In genomic region chr9:117414220-117414905, GRCh38 we compare ENCODE assay signal across 8 cellular contexts. TPM values are rescaled to one million over a fixed set of nuclear protein-coding genes. Genes with fewer than 3 reads are reported as not detected.
DNase-seq lines count a peak whose midpoint lies in the region; ATAC-seq and TF ChIP-seq lines count a peak whose summit lies in the region.

No MANE protein-coding gene starts in this region.

- H3K27me3 Mint-ChIP-seq in CD14-positive monocyte (ENCODE audit: low read depth in 3 of 3) = peaks cover 40 to 48% (median 42%) of the 10 kb centered on the region in 3 donors
- peaks cover 22 to 31% of the 10 kb centered on the region in 2 donors for H3K27me3 Mint-ChIP-seq in CD8-positive, alpha-beta memory T cell

- in situ Hi-C loops in GM13976 (cut with MboI; ENCODE audit: low sequenced_read_pairs, unreplicated experiment) = loop anchor here (25.0 kb wide), 1 partner anchor 677 kb away; no protein-coding TSS in a partner anchor
- in situ Hi-C loops in Panc1 (cut with HindIII; ENCODE audit: low pct_unique_long_range_greater_than_20kb, low sequenced_read_pairs) = no loop called here

- POLR2A ChIA-PET in Panc1 (lab: Charles Lee) = no interaction called here
- POLR2A ChIA-PET in CD8-positive, alpha-beta memory T cell (lab: Charles Lee) = no interaction called here

- H3K9me3 Mint-ChIP-seq in CD14-positive monocyte = peaks cover 0 to 14% (median 2%) of the 10 kb centered on the region in 7 donors
- H3K9me3 Mint-ChIP-seq in CD8-positive, alpha-beta memory T cell = peaks cover 3 to 12% (median 6%) of the 10 kb centered on the region in 5 donors

- H3K4me1 ChIP-seq in Panc1 (ENCODE audit: control insufficient read depth, insufficient read depth, low read length) = no peaks in the 10 kb centered on the region
- H3K4me1 ChIP-seq in heart right ventricle = peaks cover 0 to 26% (median 11%) of the 10 kb centered on the region in 9 donors
- no peaks in the 10 kb centered on the region for H3K4me1 ChIP-seq in psoas muscle
- H3K4me1 ChIP-seq in CD8-positive, alpha-beta memory T cell (ENCODE audit: insufficient read depth, low read length) = no peaks in the 10 kb centered on the region

- DNase-seq in GM13976 (ENCODE audit: low spot score) (peak; percentile 43), Panc1 (ENCODE audit: low read depth, low spot score) (no peak), heart right ventricle (peak in 1 of 2 donors; percentile 25), psoas muscle (peak; percentile 25 to 62), CD14-positive monocyte (ENCODE audit: low spot score) (no peak)
- DNase-seq in CD8-positive, alpha-beta memory T cell = no peak

- H3K27ac Mint-ChIP-seq in CD14-positive monocyte = no peak overlapping the region
- H3K27ac Mint-ChIP-seq in CD8-positive, alpha-beta memory T cell = no peak overlapping the region

- intact Hi-C loops in Panc1 (cut with micrococcal nuclease; ENCODE audit: unreplicated experiment) (no loop called here), heart right ventricle (cut with DNase I) (loop anchor here in 4 of 10 donors (5.0 to 10.0 kb wide), 3 partner anchors 167 to 680 kb away; no protein-coding TSS in a partner anchor), psoas muscle (cut with DNase I) (loop anchor here (5.0 to 10.0 kb wide), 2 partner anchors 340 to 677 kb away; no protein-coding TSS in a partner anchor), CD14-positive monocyte (cut with micrococcal nuclease) (no loop called here)

- peaks cover 2% of the 10 kb centered on the region for H3K27me3 ChIP-seq in Panc1 (ENCODE audit: control insufficient read depth, insufficient read depth, low read length)
- peaks cover 13 to 88% (median 79%) of the 10 kb centered on the region in 7 donors for H3K27me3 ChIP-seq in heart right ventricle
- H3K27me3 ChIP-seq in psoas muscle (ENCODE audit: insufficient read depth in 3 of 3, low read length in 2 of 3) = peaks cover 9 to 68% (median 13%) of the 10 kb centered on the region in 3 donors
- H3K27me3 ChIP-seq in CD8-positive, alpha-beta memory T cell (ENCODE audit: insufficient read depth, low read length, poor library complexity, severe bottlenecking) = peaks cover 9% of the 10 kb centered on the region

- ATAC-seq in Panc1 = peak; percentile 77
- ATAC-seq in heart right ventricle = peak in 6 of 8 donors; percentile 21 to 56 (median 26)
- peak; percentile 34 to 66 (median 47) for ATAC-seq in psoas muscle
- ATAC-seq in HG03439 (IDR thresholded peaks at IDR 0.05; ENCODE audit: unreplicated experiment) = no peak
- ATAC-seq in HG03039 (IDR thresholded peaks at IDR 0.05; ENCODE audit: unreplicated experiment) = no peak

- no TSS peak for BruUV-seq in Panc1 (replicated peaks; lab: Mats Ljungman, UMichigan)

- no peaks in the 10 kb centered on the region for H3K36me3 ChIP-seq in Panc1 (ENCODE audit: control insufficient read depth, insufficient read depth, low read length)
- no peaks in the 10 kb centered on the region for H3K36me3 ChIP-seq in heart right ventricle
- no peaks in the 10 kb centered on the region for H3K36me3 ChIP-seq in psoas muscle (ENCODE audit: insufficient read depth in 1 of 2, low read depth in 1 of 2)
- no peaks in the 10 kb centered on the region for H3K36me3 ChIP-seq in CD8-positive, alpha-beta memory T cell (ENCODE audit: insufficient read depth, low read length)

- TF ChIP-seq CTCF in GM13976 (IDR thresholded peaks at IDR 0.05; ENCODE audit: borderline replicate concordance, control extremely low read depth, extremely low read depth, insufficient read depth, missing control alignments) (no peak), Panc1 (IDR thresholded peaks at IDR 0.05) (peak; percentile 20; the same call in 1 of the 2 replicates), heart right ventricle (IDR thresholded peaks at IDR 0.05) (no peak), psoas muscle (IDR thresholded peaks at IDR 0.05) (no peak), CD14-positive monocyte (IDR thresholded peaks at IDR 0.05) (no peak)

- H3K9me3 ChIP-seq in Panc1 (ENCODE audit: control insufficient read depth, insufficient read depth, low read depth, low read length) (no peaks in the 10 kb centered on the region), heart right ventricle (no peaks in the 10 kb centered on the region), psoas muscle (no peaks in the 10 kb centered on the region)
- no peaks in the 10 kb centered on the region for H3K9me3 ChIP-seq in CD8-positive, alpha-beta memory T cell (ENCODE audit: low read length)

- no peaks in the 10 kb centered on the region for H3K4me1 Mint-ChIP-seq in CD14-positive monocyte
- H3K4me1 Mint-ChIP-seq in CD8-positive, alpha-beta memory T cell = peaks cover 0 to 2% (median 0%) of the 10 kb centered on the region in 3 donors

- CTCF ChIA-PET in Panc1 (lab: Charles Lee) = no interaction called here
- CTCF ChIA-PET in CD8-positive, alpha-beta memory T cell (lab: Charles Lee) = no interaction called here

- H3K27ac ChIP-seq in Panc1 (ENCODE audit: low read length) (no peak overlapping the region), heart right ventricle (no peak overlapping the region), psoas muscle (no peak overlapping the region)
- no peak overlapping the region for H3K27ac ChIP-seq in CD8-positive, alpha-beta memory T cell (ENCODE audit: low read depth, low read length)

- H3K36me3 Mint-ChIP-seq in CD14-positive monocyte = no peaks in the 10 kb centered on the region
- H3K36me3 Mint-ChIP-seq in CD8-positive, alpha-beta memory T cell = no peaks in the 10 kb centered on the region

- WGBS in heart right ventricle, 2 donors = 1% methylated on average over 67 to 77 of the region's 77 CpGs
- 0 to 1% (median 1%) methylated on average over 55 to 77 of the region's 77 CpGs for WGBS in psoas muscle, 3 donors

- H3K4me3 ChIP-seq in Panc1 (ENCODE audit: low read depth in 2 of 2, low read length in 2 of 2) (peak overlapping the region; percentile 25 to 31), heart right ventricle (peak overlapping the region in 9 of 10 donors; percentile 38 to 51 (median 46)), psoas muscle (peak overlapping the region; percentile 66)
- H3K4me3 ChIP-seq in CD8-positive, alpha-beta memory T cell (ENCODE audit: low read length) = no peak overlapping the region

- H3K4me3 Mint-ChIP-seq in CD14-positive monocyte = peak overlapping the region in 1 of 2 donors; percentile 83
- H3K4me3 Mint-ChIP-seq in CD8-positive, alpha-beta memory T cell = no peak overlapping the region

RNA-seq across cellular contexts. Expression of gene ASTN2, which starts 0.5 kb away (rescaled TPM):
- 3.9 TPM for total RNA-seq in Panc1 (2021; ENCODE audit: unreplicated experiment)
- polyA plus RNA-seq in Panc1 (2012; ENCODE audit: insufficient read length) = 3.2 TPM
- total RNA-seq in heart right ventricle = 10 to 100 TPM in 2 of 10 donors, 1 to 10 TPM in 8; 3.1 to 11.1 (median 4.7) TPM
- polyA plus RNA-seq in heart right ventricle = 1 to 10 TPM; 1.9 to 3.5 TPM
- total RNA-seq in psoas muscle = 10 to 100 TPM in 1 of 4 donors, 1 to 10 TPM in 3; 2.8 to 10.3 (median 6.9) TPM
- 1 to 10 TPM; 2.0 to 3.3 (median 2.2) TPM for polyA plus RNA-seq in psoas muscle
- not detected for polyA plus RNA-seq in CD14-positive monocyte
- total RNA-seq in CD8-positive, alpha-beta memory T cell = 1 to 10 TPM; 4.1 to 4.8 TPM
- 4.2 TPM for polyA plus RNA-seq in CD8-positive, alpha-beta memory T cell

Comparison
In these comparisons a context has a peak if more than half of its experiments do, and no peak if none do; other contexts are left out.
1. DNase-seq: peak in GM13976 (single experiment) and psoas muscle (2 of 2); none in Panc1 (single experiment), CD14-positive monocyte (single experiment) and CD8-positive, alpha-beta memory T cell (0 of 5).
2. ATAC-seq: peak in Panc1 (single experiment), heart right ventricle (6 of 8) and psoas muscle (4 of 4); none in HG03439 (single experiment) and HG03039 (single experiment).
3. intact Hi-C loops: an anchor here in psoas muscle (5.0 to 10.0 kb wide); none called in Panc1 and CD14-positive monocyte.